10 cellular contexts compared by ENCODE assay signal in genomic region chr22:37485714-37486223, GRCh38. TPM values are rescaled to one million over a fixed set of nuclear protein-coding genes. Genes with fewer than 3 reads are reported as not detected.
DNase-seq lines count a peak whose midpoint lies in the region; ATAC-seq, FAIRE-seq and TF ChIP-seq lines count a peak whose summit lies in the region.
"Had no signal": no experiment of that assay in that cellular context is flagged by ENCODE, and none has a peak within 500 bp of the region (broad histone marks: within the 10 kb centered on the region; RNA-seq: fewer than 3 reads in every experiment).

No MANE protein-coding gene starts in this region.

- H3K9ac ChIP-seq in H1 (replicated peaks in 1 of 4; ENCODE audit: extremely low read depth in 1 of 4, low read depth in 3 of 4, low read length in 3 of 4) = no peak overlapping the region

- peak overlapping the region; percentile 51 to 67 for H3K4me2 ChIP-seq in H1 (ENCODE audit: insufficient read depth in 1 of 2, low read depth in 2 of 2, low read length in 2 of 2)

- peak; percentile 13 for DNase-seq in DMS53 (lab: John Stamatoyannopoulos, UW)
- DNase-seq in DMS53 treated with DMSO at 0.1 percent for 48 hours (lab: John Stamatoyannopoulos, UW; ENCODE audit: unreplicated experiment) = no peak
- DNase-seq in T-cell = peak in 10 of 34 experiments; percentile 10 to 41 (median 21)
- DNase-seq in H1 (ENCODE audit: low read depth in 1 of 2, low spot score in 2 of 2) = no peak
- DNase-seq in stimulated activated CD8-positive, alpha-beta memory T cell treated with anti-CD3 and anti-CD28 coated beads, Interleukin-4, amount 100 ng/mL, for 48 hours = peak; percentile 50
- DNase-seq in MG63 = no peak
- no peak for DNase-seq in LoVo (ENCODE audit: low spot score)
- no peak for DNase-seq in NK-92 (lab: John Stamatoyannopoulos, UW; ENCODE audit: unreplicated experiment)

- H3K4me3 Mint-ChIP-seq in T-cell = peak overlapping the region; percentile 86 to 96 (median 94)

- TF ChIP-seq RAD21 in H1 (IDR thresholded peaks at IDR 0.05 in 1 of 2, conservative IDR thresholded peaks at IDR 0.05 in 1 of 2; ENCODE audit: low read depth in 2 of 2, low read length in 2 of 2) = no peak

- H3K79me2 ChIP-seq in H1 (ENCODE audit: control insufficient read depth in 1 of 2, insufficient read depth in 2 of 2, low read length in 2 of 2) = no peaks in the 10 kb centered on the region

- peaks cover 14% of the 10 kb centered on the region for H3K36me3 Mint-ChIP-seq in T-cell

- no peak overlapping the region for H2BK15ac ChIP-seq in H1 (ENCODE audit: low read length)

- peaks cover 0 to 32% (median 20%) of the 10 kb centered on the region in 4 experiments; a peak in 6 of 7 replicates for H3K4me1 ChIP-seq in H1 (replicated peaks in 1 of 4; ENCODE audit: control insufficient read depth in 3 of 4, insufficient read depth in 4 of 4, low read length in 3 of 4)

- H3K23me2 ChIP-seq in H1 (ENCODE audit: low read depth, low read length) = peaks cover 1% of the 10 kb centered on the region; the same call in 1 of the 2 replicates

- H3K4ac ChIP-seq in H1 (replicated peaks; ENCODE audit: insufficient read length, low read depth, low read length) = no peak overlapping the region

- H3K9me3 Mint-ChIP-seq in T-cell = no peaks in the 10 kb centered on the region

- H2BK12ac ChIP-seq in H1 (ENCODE audit: low read depth, low read length) = peak overlapping the region; percentile 2; the same call in 1 of the 2 replicates

- CTCF ChIA-PET in T-cell (lab: Charles Lee) = interaction anchor here (0.6 to 2.1 kb wide), 4 partner anchors 12 to 123 kb away, joined by 4 to 7 read pairs (median 4); partner anchors contain the start of gene GGA1 (in 1 of the 2)
- CTCF ChIA-PET in H1 (lab: Charles Lee; ENCODE audit: partially characterized antibody) = interaction anchor here (0.7 to 21.5 kb wide), 11 partner anchors 10 to 226 kb away, joined by 3 to 312 read pairs (median 5); no protein-coding TSS in a partner anchor

- H3K79me1 ChIP-seq in H1 (ENCODE audit: low read depth, low read length) = no peaks in the 10 kb centered on the region

- no peak overlapping the region for H4K5ac ChIP-seq in H1 (ENCODE audit: insufficient read length, low read depth, low read length)

- H3K36me3 ChIP-seq in H1 (ENCODE audit: control insufficient read depth in 2 of 4, insufficient read depth in 4 of 4, low read length in 3 of 4) = no peaks in the 10 kb centered on the region
- no peaks in the 10 kb centered on the region; the same call in 1 of the 2 replicates for H3K36me3 ChIP-seq in MG63

- H3K18ac ChIP-seq in H1 (ENCODE audit: extremely low read depth, low read length) = no peak overlapping the region; the same call in 1 of the 2 replicates

- H3K4me1 Mint-ChIP-seq in T-cell = peaks cover 70 to 89% (median 72%) of the 10 kb centered on the region in 3 donors

- POLR2A ChIA-PET in T-cell (lab: Charles Lee) = interaction anchor here in 1 of 2 donors (0.7 kb wide), 1 partner anchor 16 kb away, joined by 3 read pairs; no protein-coding TSS in a partner anchor
- POLR2A ChIA-PET in H1 (lab: Charles Lee; ENCODE audit: partially characterized antibody) = interaction anchor here (0.7 to 2.4 kb wide), 5 partner anchors 11 to 203 kb away, joined by 3 to 6 read pairs (median 4); no protein-coding TSS in a partner anchor

- no peak overlapping the region for H4K91ac ChIP-seq in H1 (replicated peaks; ENCODE audit: insufficient read length, low read length)

- H3K9me3 ChIP-seq in H1 (ENCODE audit: insufficient read depth in 2 of 2, low read depth in 1 of 2, low read length in 1 of 2) (no peaks in the 10 kb centered on the region), MG63 (no peaks in the 10 kb centered on the region)

- H2AK5ac ChIP-seq in H1 (ENCODE audit: low read depth, low read length) = no peak overlapping the region

- H2AFZ ChIP-seq in H1 (ENCODE audit: low read length) = no peak overlapping the region

- H3K4me3 ChIP-seq in H1 (ENCODE audit: extremely low read depth in 1 of 4, insufficient read depth in 2 of 4, low read depth in 3 of 4, low read length in 4 of 4) (no peak overlapping the region), MG63 (no peak overlapping the region)

- TF ChIP-seq POLR2A in H1 (IDR thresholded peaks at IDR 0.05; ENCODE audit: control extremely low read depth in 1 of 2, low read depth in 2 of 2, low read length in 2 of 2) = no peak

- H4K8ac ChIP-seq in H1 (ENCODE audit: extremely low read depth, insufficient read depth, low read length) = no peak overlapping the region

- H2BK20ac ChIP-seq in H1 (ENCODE audit: low read length) = no peak overlapping the region

- TF ChIP-seq EP300 in H1 (IDR thresholded peaks at IDR 0.05; ENCODE audit: borderline replicate concordance in 1 of 2, low read depth in 2 of 2, low read length in 2 of 2) = no peak

- H3K23ac ChIP-seq in H1 (ENCODE audit: insufficient read length) = no peak overlapping the region

- WGBS in H1 (ENCODE audit: extremely low coverage in 1 of 2, insufficient coverage in 1 of 2, insufficient read length in 1 of 2, insufficient replicate concordance in 2 of 2, low coverage in 1 of 2, low lambda C conversion rate in 2 of 2, missing lambda C conversion rate in 1 of 2), 2 experiments = 82% methylated on average over 18 of the region's 18 CpGs; no CpG with 5 or more reads in 1 of the 2 experiments

- no peaks in the 10 kb centered on the region for H3K27me3 Mint-ChIP-seq in T-cell

- H2BK5ac ChIP-seq in H1 (ENCODE audit: low read depth, low read length) = no peak overlapping the region

- ATAC-seq in T-cell (replicated peaks in 1 of 4) = peak in 1 of 4 experiments; percentile 0

- FAIRE-seq in H1 (lab: Jason Lieb, UNC) = no peak

- TF ChIP-seq CTCF in H1 (IDR thresholded peaks at IDR 0.05; ENCODE audit: control extremely low read depth in 1 of 3, insufficient read depth in 1 of 3, low read depth in 1 of 3, low read length in 3 of 3) = no peak

- no peak overlapping the region for H3K14ac ChIP-seq in H1 (ENCODE audit: insufficient read length)

- no peak overlapping the region for H3K27ac ChIP-seq in H1 (ENCODE audit: low read depth, low read length)
- H3K27ac ChIP-seq: 22Rv1 had no signal

- H3K27ac Mint-ChIP-seq in T-cell = peak overlapping the region; percentile 98

- H3K27me3 ChIP-seq in H1 (replicated peaks in 1 of 4; ENCODE audit: control insufficient read depth in 3 of 4, extremely low read depth in 1 of 4, insufficient read depth in 3 of 4, low read length in 3 of 4) (peaks cover 0 to 4% (median 0%) of the 10 kb centered on the region in 4 experiments; a peak in 1 of 7 replicates), MG63 (no peaks in the 10 kb centered on the region)

- H2BK120ac ChIP-seq in H1 (replicated peaks; ENCODE audit: low read depth, low read length) = no peak overlapping the region

- H4K20me1 ChIP-seq in H1 (replicated peaks in 1 of 2; ENCODE audit: control insufficient read depth in 1 of 2, insufficient read depth in 2 of 2, low read length in 2 of 2) = peaks cover 0 to 1% of the 10 kb centered on the region in 2 experiments

- H3K56ac ChIP-seq in H1 (replicated peaks; ENCODE audit: insufficient read length, low read depth, low read length) = no peak overlapping the region

TF ChIP-seq in H1, 55 proteins besides CTCF, POLR2A, EP300 and RAD21 (continues in another document):
- no peak for TF ChIP-seq RNF2 (IDR thresholded peaks at IDR 0.05; ENCODE audit: borderline replicate concordance, low read depth, low read length, missing control alignments, poor library complexity, severe bottlenecking)

RNA-seq across cellular contexts. Expression of gene MFNG, which starts 0.4 kb away (rescaled TPM):
- total RNA-seq in T-cell = 100 to 1,000 TPM; 153 to 296 (median 268) TPM
- 1.7 and 1.8 TPM in 2 replicates for total RNA-seq in H1 (2021; fragmentation: NEBNext Ultra II Directional; extraction: Animal tissue kit (Norgen Biotek cat#: 25700))
- 5.5 and 8.0 TPM in 2 replicates for polyA plus RNA-seq in H1 (2011; rRNA removed)
- 5.4 TPM for polyA plus RNA-seq in H1 (2011; cell fraction: cytosol; rRNA removed)
- 11.5 TPM for polyA plus RNA-seq in H1 (2011; cell fraction: nucleus; rRNA removed)
- polyA plus RNA-seq in H1 (2012, experiment 1 of 2) = 1.7 to 3.1 TPM (median 2.6 TPM) in 4 replicates
- polyA plus RNA-seq in H1 (2012, experiment 2 of 2) = 1.5 TPM
- 2.4 TPM for polyA plus RNA-seq in H1 (2013, experiment 1 of 2)
- polyA plus RNA-seq in H1 (2013, experiment 2 of 2) = 2.8 TPM
- 1.3 and 1.6 TPM in 2 replicates for polyA minus RNA-seq in H1 (2011; rRNA and poly(A)+ RNA removed)
- 6.8 TPM for polyA minus RNA-seq in H1 (2011; cell fraction: cytosol; rRNA and poly(A)+ RNA removed)
- 4.9 TPM for polyA minus RNA-seq in H1 (2011; cell fraction: nucleus; rRNA and poly(A)+ RNA removed)
- 0.27 and 0.66 TPM in 2 replicates for total RNA-seq in MG63 (2014; rRNA removed; shearing (Covaris generic); ENCODE audit: low replicate concordance)
- total RNA-seq: NCI-H460 had no signal

RNA-seq across cellular contexts. Expression of gene CARD10, which starts 33.4 kb away (rescaled TPM):
- total RNA-seq in T-cell = under 1 TPM in 4 of 5 donors, not detected in 1; 0.44 to 0.79 (median 0.52) TPM
- 14.4 and 14.6 TPM in 2 replicates for total RNA-seq in H1 (2021; fragmentation: NEBNext Ultra II Directional; extraction: Animal tissue kit (Norgen Biotek cat#: 25700))
- 13.5 and 17.4 TPM in 2 replicates for polyA plus RNA-seq in H1 (2011; rRNA removed)
- 11.2 TPM for polyA plus RNA-seq in H1 (2011; cell fraction: cytosol; rRNA removed)
- 23.7 TPM for polyA plus RNA-seq in H1 (2011; cell fraction: nucleus; rRNA removed)
- polyA plus RNA-seq in H1 (2012, experiment 1 of 2) = 7.9 to 13.1 TPM (median 11.6 TPM) in 4 replicates
- 11.4 TPM for polyA plus RNA-seq in H1 (2012, experiment 2 of 2)
- polyA plus RNA-seq in H1 (2013, experiment 1 of 2) = 9.2 TPM
- 9.2 TPM for polyA plus RNA-seq in H1 (2013, experiment 2 of 2)
- polyA minus RNA-seq in H1 (2011; rRNA and poly(A)+ RNA removed) = 6.8 and 7.5 TPM in 2 replicates
- 11.4 TPM for polyA minus RNA-seq in H1 (2011; cell fraction: cytosol; rRNA and poly(A)+ RNA removed)
- polyA minus RNA-seq in H1 (2011; cell fraction: nucleus; rRNA and poly(A)+ RNA removed) = 5.0 TPM
- total RNA-seq in MG63 (2014; rRNA removed; shearing (Covaris generic); ENCODE audit: low replicate concordance) = 17.1 and 18.9 TPM in 2 replicates

RNA-seq across cellular contexts. Expression of gene ELFN2, which starts 58.5 kb away (rescaled TPM):
- under 1 TPM; 0.09 to 0.88 (median 0.70) TPM for total RNA-seq in T-cell
- total RNA-seq in H1 (2021; fragmentation: NEBNext Ultra II Directional; extraction: Animal tissue kit (Norgen Biotek cat#: 25700)) = 0.63 and 0.88 TPM in 2 replicates
- polyA plus RNA-seq in H1 (2011; rRNA removed) = 0.88 and 1.3 TPM in 2 replicates
- polyA plus RNA-seq in H1 (2011; cell fraction: cytosol; rRNA removed) = 0.70 TPM
- polyA plus RNA-seq in H1 (2011; cell fraction: nucleus; rRNA removed) = 2.5 TPM
- 0.71 to 1.4 TPM (median 0.83 TPM) in 4 replicates for polyA plus RNA-seq in H1 (2012, experiment 1 of 2)
- 0.37 TPM for polyA plus RNA-seq in H1 (2012, experiment 2 of 2)
- polyA plus RNA-seq in H1 (2013, experiment 1 of 2) = 0.41 TPM
- 0.35 TPM for polyA plus RNA-seq in H1 (2013, experiment 2 of 2)
- 0.50 and 0.54 TPM in 2 replicates for polyA minus RNA-seq in H1 (2011; rRNA and poly(A)+ RNA removed)
- 0.73 TPM for polyA minus RNA-seq in H1 (2011; cell fraction: cytosol; rRNA and poly(A)+ RNA removed)
- polyA minus RNA-seq in H1 (2011; cell fraction: nucleus; rRNA and poly(A)+ RNA removed) = 0.40 TPM
- 0.07 TPM in 1 of 2 replicates, not detected in the other for total RNA-seq in MG63 (2014; rRNA removed; shearing (Covaris generic); ENCODE audit: low replicate concordance)

Comparison
In these comparisons a context has a peak if more than half of its experiments do, and no peak if none do; other contexts are left out.
1. DNase-seq: peak in DMS53 (single experiment) and stimulated activated CD8-positive, alpha-beta memory T cell treated with anti-CD3 and anti-CD28 coated beads, Interleukin-4, amount 100 ng/mL, for 48 hours (single experiment); none in DMS53 treated with DMSO at 0.1 percent for 48 hours (single experiment), H1 (0 of 2), MG63 (single experiment), LoVo (single experiment) and NK-92 (single experiment).
2. RNA of gene MFNG, which starts 0.4 kb away (total RNA-seq): 153 to 296 TPM in T-cell; 1.7 to 1.8 TPM in H1 and 0.27 to 0.66 TPM in MG63; every median in the first group is over 10 times any median in the second.